8 cellular contexts compared by ENCODE assay signal in the genomic region with DNA sequence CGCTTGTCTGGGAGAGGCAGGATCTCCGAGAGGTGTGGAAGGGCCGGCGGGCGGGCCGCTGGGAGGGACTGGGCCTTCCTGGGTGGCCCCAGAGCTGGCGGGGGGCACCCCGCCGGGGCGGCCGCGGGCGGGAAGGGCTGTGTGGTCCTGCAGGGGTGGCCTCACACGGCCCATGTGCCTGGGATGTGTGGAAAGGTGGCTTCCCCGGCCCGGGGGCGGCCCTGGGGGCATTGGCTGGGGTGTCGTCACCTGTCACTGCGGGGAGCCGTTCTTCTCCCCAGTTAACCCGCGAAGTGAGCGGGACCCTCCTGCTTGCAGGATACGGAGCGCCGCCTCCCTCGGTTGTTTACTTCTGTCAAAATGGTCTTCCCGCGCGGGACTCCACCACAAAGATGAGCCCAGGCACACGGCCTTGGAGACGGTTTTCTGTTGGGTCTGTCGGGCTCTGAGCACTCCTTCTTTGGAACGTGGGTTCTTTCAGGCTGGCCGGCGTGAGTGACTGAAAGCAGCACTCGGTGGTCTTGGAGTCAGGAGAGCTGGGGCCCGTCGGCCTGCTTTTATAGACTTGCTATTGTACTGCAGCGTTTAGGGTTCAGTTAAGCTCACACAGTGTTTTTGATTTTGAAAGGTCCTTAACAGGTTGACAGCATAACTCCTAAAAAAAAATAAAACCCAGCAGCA. TPM values are rescaled to one million over a fixed set of nuclear protein-coding genes. Genes with fewer than 3 reads are reported as not detected.
DNase-seq lines count a peak whose midpoint lies in the region; ATAC-seq and TF ChIP-seq lines count a peak whose summit lies in the region.

No MANE protein-coding gene starts in this region.

- H3K4me1 ChIP-seq in mesodermal cell (ENCODE audit: control insufficient read depth, insufficient read depth, low read length, poor library complexity, severe bottlenecking), result peaks cover 14% of the 10 kb centered on the region

- WGBS in mesodermal cell (ENCODE audit: insufficient coverage in 2 of 2), 2 experiments, result 0% methylated on average over 22 to 36 of the region's 40 CpGs

- H3K9me3 ChIP-seq in KOPT-K1 (ENCODE audit: insufficient read depth, low read length, poor library complexity, severe bottlenecking) (no peaks in the 10 kb centered on the region), mesodermal cell (ENCODE audit: control insufficient read depth, low read length) (no peaks in the 10 kb centered on the region)

- H3K36me3 ChIP-seq in GM06990 (ENCODE audit: control insufficient read depth, insufficient read depth, low read length) (no peaks in the 10 kb centered on the region), KOPT-K1 (ENCODE audit: insufficient read depth, low read length) (peaks cover 37% of the 10 kb centered on the region), mesodermal cell (ENCODE audit: control insufficient read depth, insufficient read depth, low read length) (peaks cover 13% of the 10 kb centered on the region)

- H3K4me3 ChIP-seq in GM06990 (replicated peaks; ENCODE audit: low read depth, low read length) (peak overlapping the region; percentile 92), mesodermal cell (ENCODE audit: extremely low read depth, insufficient read depth, low read length, poor library complexity, severe bottlenecking) (peak overlapping the region; percentile 90)

- no peak for DNase-seq in GM06990 (ENCODE audit: extremely low read depth, insufficient read length)
- DNase-seq in activated CD4-positive, alpha-beta T cell treated with anti-CD3 and anti-CD28 coated beads, Interleukin-2, amount 50 U/mL, for 1 hour, result peak; percentile 53
- DNase-seq in effector CD8-positive, alpha-beta T cell (lab: John Stamatoyannopoulos, UW), result peak; percentile 53
- peak; percentile 42 to 45 for DNase-seq in stimulated activated CD8-positive, alpha-beta memory T cell treated with anti-CD3 and anti-CD28 coated beads, Interleukin-15, amount 100 ng/mL, for 48 hours (ENCODE audit: low read depth in 2 of 2)
- no peak for DNase-seq in dedifferentiated amniotic fluid mesenchymal stem cell (ENCODE audit: extremely low spot score)

- H3K27me3 ChIP-seq in GM06990 (replicated peaks; ENCODE audit: control insufficient read depth, insufficient read depth, low read length), result no peaks in the 10 kb centered on the region

- H3K27ac ChIP-seq in KOPT-K1 (ENCODE audit: low read depth, low read length, poor library complexity, severe bottlenecking) (peak overlapping the region; percentile 95), mesodermal cell (ENCODE audit: low read depth, low read length, severe bottlenecking) (peak overlapping the region; percentile 100)

- TF ChIP-seq CTCF in GM06990 (IDR thresholded peaks at IDR 0.05; ENCODE audit: insufficient read depth, low read length, poor library complexity, severe bottlenecking), result no peak

- ATAC-seq in GM21737 (IDR thresholded peaks at IDR 0.05; ENCODE audit: unreplicated experiment), result peak; percentile 32

RNA-seq across cellular contexts. Expression of gene SMC3, which starts 0.7 kb away (rescaled TPM):
- 50.8 TPM for polyA plus RNA-seq in mesodermal cell (2013, experiment 1 of 2)
- polyA plus RNA-seq in mesodermal cell (2013, experiment 2 of 2), result 67.9 TPM

Comparison
In these comparisons a context has a peak if more than half of its experiments do, and no peak if none do; other contexts are left out.
1. DNase-seq: peak in activated CD4-positive, alpha-beta T cell treated with anti-CD3 and anti-CD28 coated beads, Interleukin-2, amount 50 U/mL, for 1 hour (single experiment), effector CD8-positive, alpha-beta T cell (single experiment) and stimulated activated CD8-positive, alpha-beta memory T cell treated with anti-CD3 and anti-CD28 coated beads, Interleukin-15, amount 100 ng/mL, for 48 hours (2 of 2); none in GM06990 (single experiment) and dedifferentiated amniotic fluid mesenchymal stem cell (single experiment).